In genomic region chr11:65432686-65433582, GRCh38 we compare ENCODE assay signal across 8 cellular contexts. TPM values are rescaled to one million over a fixed set of nuclear protein-coding genes. Genes with fewer than 3 reads are reported as not detected.
DNase-seq lines count a peak whose midpoint lies in the region; ATAC-seq, FAIRE-seq and TF ChIP-seq lines count a peak whose summit lies in the region.

No MANE protein-coding gene starts in this region.

- peaks cover 3 to 54% (median 7%) of the 10 kb centered on the region in 3 donors for H3K36me3 Mint-ChIP-seq in CD8-positive, alpha-beta memory T cell
- H3K36me3 Mint-ChIP-seq in immature natural killer cell = peaks cover 4 to 24% (median 14%) of the 10 kb centered on the region in 3 donors

- H3K4me3 ChIP-seq in CD8-positive, alpha-beta memory T cell (ENCODE audit: low read length) = no peak overlapping the region

- peaks cover 61% of the 10 kb centered on the region for H3K4me1 ChIP-seq in CD8-positive, alpha-beta memory T cell (ENCODE audit: insufficient read depth, low read length)

- no peaks in the 10 kb centered on the region for H3K27me3 Mint-ChIP-seq in CD8-positive, alpha-beta memory T cell
- peaks cover 0 to 12% (median 4%) of the 10 kb centered on the region in 3 donors for H3K27me3 Mint-ChIP-seq in immature natural killer cell (ENCODE audit: low read depth in 3 of 3)

- POLR2A ChIA-PET in CD8-positive, alpha-beta memory T cell (lab: Charles Lee) = interaction anchor here (0.6 to 1.5 kb wide), 12 partner anchors 8 to 74 kb away, joined by 3 to 18 read pairs (median 6); partner anchors contain the start of genes MALAT1 and NEAT1
- POLR2A ChIA-PET in HEK293T (lab: Yijun Ruan, JAX) = interaction anchor here (0.6 to 1.5 kb wide), 5 partner anchors 10 to 73 kb away, joined by 3 to 13 read pairs (median 4); partner anchors contain the start of genes MALAT1 and NEAT1

- no peak for ATAC-seq in GM18502 (IDR thresholded peaks at IDR 0.05; ENCODE audit: poor library complexity, unreplicated experiment)
- no peak for ATAC-seq in HG03045 (IDR thresholded peaks at IDR 0.05; ENCODE audit: unreplicated experiment)

- no peaks in the 10 kb centered on the region for H3K9me3 Mint-ChIP-seq in CD8-positive, alpha-beta memory T cell
- H3K9me3 Mint-ChIP-seq in immature natural killer cell = no peaks in the 10 kb centered on the region

- no peak overlapping the region for H3K27ac ChIP-seq in CD8-positive, alpha-beta memory T cell (ENCODE audit: low read depth, low read length)

- peak overlapping the region in 3 of 7 donors; percentile 51 to 70 (median 63) for H3K4me3 Mint-ChIP-seq in CD8-positive, alpha-beta memory T cell
- peak overlapping the region in 4 of 5 donors; percentile 47 to 97 (median 61) for H3K4me3 Mint-ChIP-seq in immature natural killer cell

- H3K9me3 ChIP-seq in CD8-positive, alpha-beta memory T cell (ENCODE audit: low read length) = no peaks in the 10 kb centered on the region

- peaks cover 82 to 96% (median 95%) of the 10 kb centered on the region in 3 donors for H3K4me1 Mint-ChIP-seq in CD8-positive, alpha-beta memory T cell
- peaks cover 87 to 99% of the 10 kb centered on the region in 2 donors for H3K4me1 Mint-ChIP-seq in immature natural killer cell

- H3K27ac Mint-ChIP-seq in CD8-positive, alpha-beta memory T cell = peak overlapping the region; percentile 4 to 98 (median 86)
- peak overlapping the region; percentile 83 to 99 (median 92) for H3K27ac Mint-ChIP-seq in immature natural killer cell

- H3K27me3 ChIP-seq in CD8-positive, alpha-beta memory T cell (ENCODE audit: insufficient read depth, low read length, poor library complexity, severe bottlenecking) = no peaks in the 10 kb centered on the region

- peaks cover 15% of the 10 kb centered on the region for H3K36me3 ChIP-seq in CD8-positive, alpha-beta memory T cell (ENCODE audit: insufficient read depth, low read length)

- peak in 3 of 5 donors; percentile 30 to 68 (median 55) for DNase-seq in CD8-positive, alpha-beta memory T cell
- DNase-seq in HS-5 (ENCODE audit: low read depth) (peak; percentile 22), immature natural killer cell (peak; percentile 50 to 59 (median 56)), HEK293T (ENCODE audit: extremely low spot score) (no peak), NCI-H226 (no peak)

- peak; percentile 90 for FAIRE-seq in TTC549 (lab: Jason Lieb, UNC)

- CTCF ChIA-PET in CD8-positive, alpha-beta memory T cell (lab: Charles Lee) = interaction anchor here (0.7 to 1.5 kb wide), 13 partner anchors 9 to 76 kb away, joined by 3 to 19 read pairs (median 4); partner anchors contain the start of gene NEAT1
- CTCF ChIA-PET in HEK293T (lab: Yijun Ruan, JAX) = no interaction called here

TF ChIP-seq in HEK293T, 16 proteins besides CTCF, POLR2A, EP300 and RAD21:
- no peak for TF ChIP-seq TARDBP (IDR thresholded peaks at IDR 0.05)
- TF ChIP-seq HDGF (IDR thresholded peaks at IDR 0.05; ENCODE audit: borderline replicate concordance) = no peak
- no peak for TF ChIP-seq BHLHE40 (IDR thresholded peaks at IDR 0.05; ENCODE audit: borderline replicate concordance)
- TF ChIP-seq LEF1 (IDR thresholded peaks at IDR 0.05; ENCODE audit: borderline replicate concordance) = no peak
- no peak for TF ChIP-seq CTBP1 (IDR thresholded peaks at IDR 0.05; ENCODE audit: borderline replicate concordance)
- TF ChIP-seq ZNF384 (IDR thresholded peaks at IDR 0.05) = no peak
- TF ChIP-seq ARNT (IDR thresholded peaks at IDR 0.05) = no peak
- TF ChIP-seq L3MBTL2 (conservative IDR thresholded peaks at IDR 0.05) = no peak
- TF ChIP-seq NFRKB (IDR thresholded peaks at IDR 0.05) = no peak
- TF ChIP-seq FOXM1 (IDR thresholded peaks at IDR 0.05; ENCODE audit: borderline replicate concordance) = no peak
- TF ChIP-seq PKNOX1 (IDR thresholded peaks at IDR 0.05) = no peak
- TF ChIP-seq FOXA1 (IDR thresholded peaks at IDR 0.05) = no peak
- no peak for TF ChIP-seq SUZ12 (IDR thresholded peaks at IDR 0.05)
- TF ChIP-seq FOXK2 (IDR thresholded peaks at IDR 0.05) = no peak

RNA-seq across cellular contexts. Expression of gene NEAT1, which starts 10.3 kb away (rescaled TPM):
- total RNA-seq in CD8-positive, alpha-beta memory T cell = 100 to 1,000 TPM; 196 to 204 TPM
- polyA plus RNA-seq in CD8-positive, alpha-beta memory T cell = 2.7 TPM
- polyA plus RNA-seq in immature natural killer cell = 1 to 10 TPM in 2 of 3 donors, under 1 TPM in 1; 0.26 to 5.9 (median 1.4) TPM

RNA-seq across cellular contexts. Expression of gene FRMD8, which starts 46.5 kb away (rescaled TPM):
- 10 to 100 TPM; 44.9 to 49.8 TPM for total RNA-seq in CD8-positive, alpha-beta memory T cell
- 60.6 TPM for polyA plus RNA-seq in CD8-positive, alpha-beta memory T cell
- polyA plus RNA-seq in immature natural killer cell = 10 to 100 TPM; 62.8 to 73.5 (median 63.4) TPM

RNA-seq across cellular contexts. Expression of gene SLC25A45, which starts 50.5 kb away (rescaled TPM):
- 10 to 100 TPM; 13.3 to 13.8 TPM for total RNA-seq in CD8-positive, alpha-beta memory T cell
- polyA plus RNA-seq in CD8-positive, alpha-beta memory T cell = 14.6 TPM
- 10 to 100 TPM in 2 of 3 donors, 1 to 10 TPM in 1; 4.5 to 16.0 (median 10.3) TPM for polyA plus RNA-seq in immature natural killer cell

Comparison
In these comparisons a context has a peak if more than half of its experiments do, and no peak if none do; other contexts are left out.
1. DNase-seq: peak in CD8-positive, alpha-beta memory T cell (3 of 5), HS-5 (single experiment) and immature natural killer cell (3 of 3); none in HEK293T (single experiment) and NCI-H226 (single experiment).